In genomic region chr6:44327096-44327495, GRCh38 we compare ENCODE assay signal across 1 cellular context.
TF ChIP-seq lines count a peak whose summit lies in the region.

No MANE protein-coding gene starts in this region.

TF ChIP-seq in GM23338, 12 proteins besides CTCF, POLR2A, EP300 and RAD21 (continued from another document):
- TF ChIP-seq NANOG (IDR thresholded peaks at IDR 0.05; ENCODE audit: borderline replicate concordance): no peak
- TF ChIP-seq, protein P1, sequence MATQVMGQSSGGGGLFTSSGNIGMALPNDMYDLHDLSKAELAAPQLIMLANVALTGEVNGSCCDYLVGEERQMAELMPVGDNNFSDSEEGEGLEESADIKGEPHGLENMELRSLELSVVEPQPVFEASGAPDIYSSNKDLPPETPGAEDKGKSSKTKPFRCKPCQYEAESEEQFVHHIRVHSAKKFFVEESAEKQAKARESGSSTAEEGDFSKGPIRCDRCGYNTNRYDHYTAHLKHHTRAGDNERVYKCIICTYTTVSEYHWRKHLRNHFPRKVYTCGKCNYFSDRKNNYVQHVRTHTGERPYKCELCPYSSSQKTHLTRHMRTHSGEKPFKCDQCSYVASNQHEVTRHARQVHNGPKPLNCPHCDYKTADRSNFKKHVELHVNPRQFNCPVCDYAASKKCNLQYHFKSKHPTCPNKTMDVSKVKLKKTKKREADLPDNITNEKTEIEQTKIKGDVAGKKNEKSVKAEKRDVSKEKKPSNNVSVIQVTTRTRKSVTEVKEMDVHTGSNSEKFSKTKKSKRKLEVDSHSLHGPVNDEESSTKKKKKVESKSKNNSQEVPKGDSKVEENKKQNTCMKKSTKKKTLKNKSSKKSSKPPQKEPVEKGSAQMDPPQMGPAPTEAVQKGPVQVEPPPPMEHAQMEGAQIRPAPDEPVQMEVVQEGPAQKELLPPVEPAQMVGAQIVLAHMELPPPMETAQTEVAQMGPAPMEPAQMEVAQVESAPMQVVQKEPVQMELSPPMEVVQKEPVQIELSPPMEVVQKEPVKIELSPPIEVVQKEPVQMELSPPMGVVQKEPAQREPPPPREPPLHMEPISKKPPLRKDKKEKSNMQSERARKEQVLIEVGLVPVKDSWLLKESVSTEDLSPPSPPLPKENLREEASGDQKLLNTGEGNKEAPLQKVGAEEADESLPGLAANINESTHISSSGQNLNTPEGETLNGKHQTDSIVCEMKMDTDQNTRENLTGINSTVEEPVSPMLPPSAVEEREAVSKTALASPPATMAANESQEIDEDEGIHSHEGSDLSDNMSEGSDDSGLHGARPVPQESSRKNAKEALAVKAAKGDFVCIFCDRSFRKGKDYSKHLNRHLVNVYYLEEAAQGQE (IDR thresholded peaks at IDR 0.05; ENCODE audit: unreplicated experiment): no peak
- no peak for TF ChIP-seq ZNF114 (CRISPR knock-in tag; IDR thresholded peaks at IDR 0.05)
- TF ChIP-seq EZH2 (IDR thresholded peaks at IDR 0.05; ENCODE audit: low read depth, unreplicated experiment): no peak
- TF ChIP-seq JUNB (IDR thresholded peaks at IDR 0.05; ENCODE audit: unreplicated experiment): no peak
- no peak for TF ChIP-seq EZH2phosphoT487 (IDR thresholded peaks at IDR 0.05; ENCODE audit: unreplicated experiment)
- no peak for TF ChIP-seq ETS1 (IDR thresholded peaks at IDR 0.05)
- TF ChIP-seq POLR2AphosphoS5 (IDR thresholded peaks at IDR 0.05; ENCODE audit: low read depth): no peak
